In the genomic region with DNA sequence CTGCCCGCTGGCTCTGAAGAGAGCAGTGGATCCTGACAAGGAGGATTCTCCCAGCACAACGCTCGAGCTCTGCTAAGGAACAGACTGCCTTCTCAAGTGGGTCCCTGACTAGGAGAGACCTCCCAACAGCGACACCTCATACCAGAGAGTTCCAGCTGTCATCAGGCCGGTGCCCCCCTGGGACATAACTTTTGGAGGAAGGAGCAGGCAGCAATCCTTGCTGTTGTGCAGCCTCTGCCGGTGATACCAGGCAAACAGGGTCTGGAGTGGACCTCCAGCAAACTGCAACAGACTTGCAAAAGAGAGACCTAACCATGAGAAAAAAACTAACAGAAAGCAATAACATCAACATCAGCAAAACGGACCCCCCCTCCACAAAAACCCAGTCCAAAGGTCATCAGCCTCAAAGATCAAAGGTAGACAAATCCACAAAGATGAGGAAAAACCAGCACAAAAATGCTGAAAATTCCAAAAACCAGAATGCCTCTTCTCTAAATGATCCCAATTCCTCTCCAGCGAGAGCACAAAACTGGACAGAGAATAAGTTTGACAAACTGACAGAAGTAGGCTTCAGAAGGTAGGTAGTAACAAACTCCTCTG, we compare ENCODE assay signal across 6 cellular contexts. TPM values are rescaled to one million over a fixed set of nuclear protein-coding genes. Genes with fewer than 3 reads are reported as not detected.
DNase-seq lines count a peak whose midpoint lies in the region; ATAC-seq, FAIRE-seq and TF ChIP-seq lines count a peak whose summit lies in the region.
"Not testable (repeated sequence)": the region's sequence is repeated elsewhere in the genome, so short reads cannot be mapped to it uniquely, and the experiment has no call there.
"Had no signal": no experiment of that assay in that cellular context is flagged by ENCODE, and none has a peak within 500 bp of the region (broad histone marks: within the 10 kb centered on the region; RNA-seq: fewer than 3 reads in every experiment).

No MANE protein-coding gene starts in this region.

- H3K4me3 ChIP-seq in right cardiac atrium (ENCODE audit: low read length); HepG2 (replicated peaks in 1 of 3; ENCODE audit: insufficient read depth in 1 of 3, low read depth in 2 of 3, low read length in 3 of 3); right lobe of liver: not testable (repeated sequence)

- in situ Hi-C loops in HepG2 (cut with HindIII; ENCODE audit: extremely low pct_ligation_motif_present, low pct_unique_long_range_greater_than_20kb): not testable (repeated sequence)

- intact Hi-C loops in right cardiac atrium (cut with DNase I); right lobe of liver (cut with DNase I): not testable (repeated sequence)
- intact Hi-C loops in HepG2 (cut with micrococcal nuclease; ENCODE audit: unreplicated experiment): loop anchor here (2.0 kb wide), 1 partner anchor 74 kb away; no protein-coding TSS in a partner anchor

- 66% methylated on average over 8 of the region's 8 CpGs for WGBS in right cardiac atrium
- WGBS in HepG2 (ENCODE audit: low lambda C conversion rate): 50% methylated on average over 8 of the region's 8 CpGs
- 14% methylated on average over 3 of the region's 8 CpGs for WGBS in right lobe of liver (ENCODE audit: insufficient coverage, low coverage, low lambda C conversion rate, missing lambda C conversion rate)

- not testable (repeated sequence) for H3K36me3 ChIP-seq in HepG2 (replicated peaks in 1 of 2; ENCODE audit: control insufficient read depth in 1 of 2, insufficient read depth in 2 of 2, low read length in 2 of 2); right lobe of liver

- peaks cover 17% of the 10 kb centered on the region for H3K9me3 Mint-ChIP-seq in WTC11
- peaks cover 13% of the 10 kb centered on the region for H3K9me3 Mint-ChIP-seq in progenitor cell of endocrine pancreas (ENCODE audit: low read depth)

- not testable (repeated sequence) for BruUV-seq in HepG2 (replicated peaks; lab: Mats Ljungman, UMichigan)

- H3K36me3 Mint-ChIP-seq in WTC11; progenitor cell of endocrine pancreas (ENCODE audit: insufficient read depth): not testable (repeated sequence)

- TF ChIP-seq EP300 in HepG2 (IDR thresholded peaks at IDR 0.05; ENCODE audit: low read depth in 2 of 2, low read length in 2 of 2); HepG2 (CRISPR knock-in tag; IDR thresholded peaks at IDR 0.05; ENCODE audit: borderline replicate concordance): not testable (repeated sequence)

- not testable (repeated sequence) for H4K20me1 ChIP-seq in HepG2 (ENCODE audit: insufficient read depth, low read length)

- H3K27me3 Mint-ChIP-seq in WTC11 (ENCODE audit: low read depth); progenitor cell of endocrine pancreas: not testable (repeated sequence)

- H2AFZ ChIP-seq in HepG2 (ENCODE audit: low read length): not testable (repeated sequence)

- not testable (repeated sequence) for H3K9ac ChIP-seq in HepG2 (ENCODE audit: insufficient read depth, low read depth, low read length)

- TF ChIP-seq RAD21 in HepG2 (CRISPR knock-in tag; IDR thresholded peaks at IDR 0.05): 0 out of 2 replicates have a peak, but pooled peaks have one; percentile 32

- not testable (repeated sequence) for H3K9me3 ChIP-seq in right cardiac atrium (ENCODE audit: control insufficient read depth, low read length); HepG2 (ENCODE audit: low read length); right lobe of liver

- not testable (repeated sequence) for H3K27me3 ChIP-seq in right cardiac atrium (ENCODE audit: control insufficient read depth, insufficient read depth); HepG2 (ENCODE audit: control insufficient read depth in 1 of 2, insufficient read depth in 2 of 2, low read length in 2 of 2); right lobe of liver

- ATAC-seq in WTC11 (peak; percentile 22; the same call in 1 of the 2 replicates), HepG2 (peak; percentile 72), right lobe of liver (peak; percentile 20 to 64 (median 45))
- not testable (repeated sequence) for ATAC-seq in right cardiac atrium

- POLR2A ChIA-PET in WTC11 (lab: Charles Lee): not testable (repeated sequence)
- POLR2A ChIA-PET in HepG2 (lab: Yijun Ruan, JAX): interaction anchor here (1.5 kb wide), 1 partner anchor 10 kb away, joined by 3 read pairs; no protein-coding TSS in a partner anchor

- H3K27ac Mint-ChIP-seq in WTC11: not testable (repeated sequence)
- H3K27ac Mint-ChIP-seq in progenitor cell of endocrine pancreas: peak overlapping the region; percentile 15

- H3K4me3 Mint-ChIP-seq in WTC11; progenitor cell of endocrine pancreas (ENCODE audit: low read depth): not testable (repeated sequence)

- CTCF ChIA-PET in WTC11 (lab: Charles Lee): interaction anchor here (1.0 kb wide), 1 partner anchor 13 kb away, joined by 5 read pairs; no protein-coding TSS in a partner anchor
- CTCF ChIA-PET in HepG2 (lab: Yijun Ruan, JAX; ENCODE audit: low intra/inter-chr PET ratio, low total read pairs): not testable (repeated sequence)

- FAIRE-seq in HepG2 (lab: Jason Lieb, UNC): not testable (repeated sequence)

- H3K4me1 ChIP-seq in right cardiac atrium (ENCODE audit: control insufficient read depth, insufficient read depth, low read length): not testable (repeated sequence)
- H3K4me1 ChIP-seq in HepG2 (ENCODE audit: insufficient read depth, low read length): peaks cover 15% of the 10 kb centered on the region
- H3K4me1 ChIP-seq in right lobe of liver: peaks cover 0 to 11% (median 0%) of the 10 kb centered on the region in 4 donors

- not testable (repeated sequence) for TF ChIP-seq POLR2A in HepG2 (IDR thresholded peaks at IDR 0.05; ENCODE audit: insufficient read depth in 1 of 2, low read depth in 2 of 2, low read length in 2 of 2); right lobe of liver (IDR thresholded peaks at IDR 0.05)

- TF ChIP-seq CTCF in WTC11 (IDR thresholded peaks at IDR 0.05); progenitor cell of endocrine pancreas (IDR thresholded peaks at IDR 0.05; ENCODE audit: unreplicated experiment): not testable (repeated sequence)
- peak; percentile 61 for TF ChIP-seq CTCF in HepG2 (CRISPR knock-in tag; IDR thresholded peaks at IDR 0.05)
- TF ChIP-seq CTCF in right lobe of liver (IDR thresholded peaks at IDR 0.05): peak in 2 of 4 donors; percentile 26 to 36

- H3K4me1 Mint-ChIP-seq in WTC11; progenitor cell of endocrine pancreas (ENCODE audit: low read depth): not testable (repeated sequence)

- not testable (repeated sequence) for DNase-seq in WTC11 (ENCODE audit: low spot score); HepG2 (ENCODE audit: low spot score); progenitor cell of endocrine pancreas (ENCODE audit: low spot score, unreplicated experiment)
- DNase-seq in right cardiac atrium (peak in 2 of 3 donors; percentile 38 to 42), right lobe of liver (peak in 1 of 3 donors; percentile 23)

- H3K79me2 ChIP-seq in HepG2 (ENCODE audit: insufficient read depth, low read length): not testable (repeated sequence)

- H3K27ac ChIP-seq in right cardiac atrium (ENCODE audit: low read length); HepG2 (ENCODE audit: extremely low read length, insufficient read depth, low read length): not testable (repeated sequence)
- H3K27ac ChIP-seq in right lobe of liver: peak overlapping the region in 1 of 3 donors; percentile 5

- H3K4me2 ChIP-seq in HepG2 (ENCODE audit: low read depth, low read length): 0 out of 2 replicates have a peak overlapping the region, but pooled peaks have one; percentile 12

RNA-seq across cellular contexts. Expression of a gene that starts 7.6 kb away (rescaled TPM):
- total RNA-seq in WTC11 (2021) (0.20 to 0.44 TPM in 2 of 3 replicates, not detected in the other), right cardiac atrium (10 to 100 TPM in 2 of 4 donors, 1 to 10 TPM in 2; 6.4 to 11.6 (median 8.7) TPM), HepG2 (2016; rRNA removed; fragmentation: Illumina TruSeq; extraction: Trizol) (2.3 and 2.6 TPM in 2 replicates), right lobe of liver (100 to 1,000 TPM in 1 of 6 experiments, 10 to 100 TPM in 4, 1 to 10 TPM in 1; 9.7 to 153 (median 43.7) TPM), progenitor cell of endocrine pancreas (not detected in 2 replicates)
- polyA plus RNA-seq in right cardiac atrium (6.2 TPM), HepG2 (2011; rRNA removed) (0.31 and 0.62 TPM in 2 replicates)
- 0.20 and 0.35 TPM in 2 replicates for total RNA-seq in HepG2 (2016; cell fraction: cytosol; rRNA removed; fragmentation: Illumina TruSeq; extraction: Trizol; ENCODE audit: low read depth)
- total RNA-seq in HepG2 (2016; cell fraction: insoluble cytoplasmic fraction; rRNA removed; fragmentation: Illumina TruSeq; extraction: Trizol): 3.1 and 3.4 TPM in 2 replicates
- total RNA-seq in HepG2 (2016; cell fraction: membrane; rRNA removed; fragmentation: Illumina TruSeq; extraction: Trizol): 0.62 and 1.1 TPM in 2 replicates
- 5.0 and 5.5 TPM in 2 replicates for total RNA-seq in HepG2 (2016; cell fraction: nucleus; rRNA removed; fragmentation: Illumina TruSeq; extraction: Trizol)
- 0.07 and 0.21 TPM in 2 replicates for polyA plus RNA-seq in HepG2 (2011; cell fraction: cytosol; rRNA removed)
- polyA plus RNA-seq in HepG2 (2011; cell fraction: nucleus; rRNA removed): 0.55 and 1.2 TPM in 2 replicates
- polyA plus RNA-seq in HepG2 (2012): 0.88 and 1.0 TPM in 2 replicates
- 0.20 and 0.24 TPM in 2 replicates for polyA plus RNA-seq in HepG2 (2016; cell fraction: cytosol; fragmentation: Illumina TruSeq; extraction: Trizol; ENCODE audit: low read depth)
- polyA plus RNA-seq in HepG2 (2016; cell fraction: insoluble cytoplasmic fraction; fragmentation: Illumina TruSeq; extraction: Trizol; ENCODE audit: low read depth): 2.5 and 2.7 TPM in 2 replicates
- polyA plus RNA-seq in HepG2 (2016; cell fraction: membrane; fragmentation: Illumina TruSeq; extraction: Trizol; ENCODE audit: low read depth): 0.54 and 0.56 TPM in 2 replicates
- polyA plus RNA-seq in HepG2 (2016; cell fraction: nucleus; fragmentation: Illumina TruSeq; extraction: Trizol; ENCODE audit: insufficient read depth, low read depth): 2.3 and 4.9 TPM in 2 replicates
- 1.4 and 8.3 TPM in 2 replicates for polyA minus RNA-seq in HepG2 (2011; rRNA and poly(A)+ RNA removed; ENCODE audit: low replicate concordance)
- 2.0 TPM in 1 of 2 replicates, not detected in the other for polyA minus RNA-seq in HepG2 (2011; cell fraction: cytosol; rRNA and poly(A)+ RNA removed)
- 6.4 and 15.5 TPM in 2 replicates for polyA minus RNA-seq in HepG2 (2011; cell fraction: nucleus; rRNA and poly(A)+ RNA removed)
- total RNA-seq: G401 had no signal

RNA-seq across cellular contexts. Expression of a gene that starts 49.9 kb away (rescaled TPM):
- total RNA-seq in WTC11 (2021) (0.18 TPM in 2 of 3 replicates, not detected in the other), right cardiac atrium (10 to 100 TPM in 1 of 4 donors, 1 to 10 TPM in 3; 7.4 to 10.3 (median 8.3) TPM), HepG2 (2016; rRNA removed; fragmentation: Illumina TruSeq; extraction: Trizol) (0.32 and 0.46 TPM in 2 replicates), right lobe of liver (10 to 100 TPM in 4 of 6 experiments, 1 to 10 TPM in 2; 4.3 to 24.6 (median 11.7) TPM), progenitor cell of endocrine pancreas (not detected in 2 replicates)
- polyA plus RNA-seq in right cardiac atrium (3.5 TPM), HepG2 (2011; rRNA removed) (0.16 and 0.56 TPM in 2 replicates)
- not detected in 2 replicates for total RNA-seq in HepG2 (2016; cell fraction: cytosol; rRNA removed; fragmentation: Illumina TruSeq; extraction: Trizol; ENCODE audit: low read depth)
- total RNA-seq in HepG2 (2016; cell fraction: insoluble cytoplasmic fraction; rRNA removed; fragmentation: Illumina TruSeq; extraction: Trizol): 0.41 and 0.51 TPM in 2 replicates
- 0.17 and 0.19 TPM in 2 replicates for total RNA-seq in HepG2 (2016; cell fraction: membrane; rRNA removed; fragmentation: Illumina TruSeq; extraction: Trizol)
- 0.31 and 1.8 TPM in 2 replicates for total RNA-seq in HepG2 (2016; cell fraction: nucleus; rRNA removed; fragmentation: Illumina TruSeq; extraction: Trizol)
- polyA plus RNA-seq in HepG2 (2011; cell fraction: cytosol; rRNA removed): 0.25 and 0.36 TPM in 2 replicates
- polyA plus RNA-seq in HepG2 (2011; cell fraction: nucleus; rRNA removed): 0.23 and 0.42 TPM in 2 replicates
- 0.48 and 0.56 TPM in 2 replicates for polyA plus RNA-seq in HepG2 (2012)
- not detected in 2 replicates for polyA plus RNA-seq in HepG2 (2016; cell fraction: cytosol; fragmentation: Illumina TruSeq; extraction: Trizol; ENCODE audit: low read depth)
- 0.52 and 0.87 TPM in 2 replicates for polyA plus RNA-seq in HepG2 (2016; cell fraction: insoluble cytoplasmic fraction; fragmentation: Illumina TruSeq; extraction: Trizol; ENCODE audit: low read depth)
- not detected in 2 replicates for polyA plus RNA-seq in HepG2 (2016; cell fraction: membrane; fragmentation: Illumina TruSeq; extraction: Trizol; ENCODE audit: low read depth)
- polyA plus RNA-seq in HepG2 (2016; cell fraction: nucleus; fragmentation: Illumina TruSeq; extraction: Trizol; ENCODE audit: insufficient read depth, low read depth): 0.35 TPM in 1 of 2 replicates, not detected in the other
- polyA minus RNA-seq in HepG2 (2011; rRNA and poly(A)+ RNA removed; ENCODE audit: low replicate concordance): 12.2 TPM in 1 of 2 replicates, not detected in the other
- 0.79 and 0.97 TPM in 2 replicates for polyA minus RNA-seq in HepG2 (2011; cell fraction: cytosol; rRNA and poly(A)+ RNA removed)
- polyA minus RNA-seq in HepG2 (2011; cell fraction: nucleus; rRNA and poly(A)+ RNA removed): 0.37 and 0.64 TPM in 2 replicates
- total RNA-seq: G401 had no signal

RNA-seq across cellular contexts. Expression of a gene that starts 53.3 kb away (rescaled TPM):
- total RNA-seq in WTC11 (2021) (0.24 to 0.69 TPM (median 0.46 TPM) in 3 replicates), right cardiac atrium (10 to 100 TPM; 11.3 to 18.9 (median 14.0) TPM), HepG2 (2016; rRNA removed; fragmentation: Illumina TruSeq; extraction: Trizol) (5.1 and 6.6 TPM in 2 replicates), right lobe of liver (10 to 100 TPM in 5 of 6 experiments, 1 to 10 TPM in 1; 7.8 to 64.5 (median 26.8) TPM), progenitor cell of endocrine pancreas (0.10 TPM in 1 of 2 replicates, not detected in the other)
- polyA plus RNA-seq in right cardiac atrium (22.9 TPM), HepG2 (2011; rRNA removed) (6.2 and 7.3 TPM in 2 replicates)
- total RNA-seq in HepG2 (2016; cell fraction: cytosol; rRNA removed; fragmentation: Illumina TruSeq; extraction: Trizol; ENCODE audit: low read depth): 0.51 and 0.53 TPM in 2 replicates
- 4.8 and 7.1 TPM in 2 replicates for total RNA-seq in HepG2 (2016; cell fraction: insoluble cytoplasmic fraction; rRNA removed; fragmentation: Illumina TruSeq; extraction: Trizol)
- 0.86 and 1.2 TPM in 2 replicates for total RNA-seq in HepG2 (2016; cell fraction: membrane; rRNA removed; fragmentation: Illumina TruSeq; extraction: Trizol)
- 3.4 and 3.8 TPM in 2 replicates for total RNA-seq in HepG2 (2016; cell fraction: nucleus; rRNA removed; fragmentation: Illumina TruSeq; extraction: Trizol)
- 5.1 and 8.2 TPM in 2 replicates for polyA plus RNA-seq in HepG2 (2011; cell fraction: cytosol; rRNA removed)
- 3.9 and 5.4 TPM in 2 replicates for polyA plus RNA-seq in HepG2 (2011; cell fraction: nucleus; rRNA removed)
- polyA plus RNA-seq in HepG2 (2012): 11.6 and 25.8 TPM in 2 replicates
- polyA plus RNA-seq in HepG2 (2016; cell fraction: cytosol; fragmentation: Illumina TruSeq; extraction: Trizol; ENCODE audit: low read depth): 0.31 and 0.38 TPM in 2 replicates
- 4.5 and 5.3 TPM in 2 replicates for polyA plus RNA-seq in HepG2 (2016; cell fraction: insoluble cytoplasmic fraction; fragmentation: Illumina TruSeq; extraction: Trizol; ENCODE audit: low read depth)
- polyA plus RNA-seq in HepG2 (2016; cell fraction: membrane; fragmentation: Illumina TruSeq; extraction: Trizol; ENCODE audit: low read depth): 0.63 and 1.6 TPM in 2 replicates
- polyA plus RNA-seq in HepG2 (2016; cell fraction: nucleus; fragmentation: Illumina TruSeq; extraction: Trizol; ENCODE audit: insufficient read depth, low read depth): 3.5 and 3.7 TPM in 2 replicates
- polyA minus RNA-seq in HepG2 (2011; rRNA and poly(A)+ RNA removed; ENCODE audit: low replicate concordance): 4.0 and 4.2 TPM in 2 replicates
- polyA minus RNA-seq in HepG2 (2011; cell fraction: cytosol; rRNA and poly(A)+ RNA removed): 3.3 and 6.6 TPM in 2 replicates
- polyA minus RNA-seq in HepG2 (2011; cell fraction: nucleus; rRNA and poly(A)+ RNA removed): 9.0 and 14.0 TPM in 2 replicates
- total RNA-seq: G401 had no signal
